Comparison of ENCODE assay signal across 9 cellular contexts in the genomic region with DNA sequence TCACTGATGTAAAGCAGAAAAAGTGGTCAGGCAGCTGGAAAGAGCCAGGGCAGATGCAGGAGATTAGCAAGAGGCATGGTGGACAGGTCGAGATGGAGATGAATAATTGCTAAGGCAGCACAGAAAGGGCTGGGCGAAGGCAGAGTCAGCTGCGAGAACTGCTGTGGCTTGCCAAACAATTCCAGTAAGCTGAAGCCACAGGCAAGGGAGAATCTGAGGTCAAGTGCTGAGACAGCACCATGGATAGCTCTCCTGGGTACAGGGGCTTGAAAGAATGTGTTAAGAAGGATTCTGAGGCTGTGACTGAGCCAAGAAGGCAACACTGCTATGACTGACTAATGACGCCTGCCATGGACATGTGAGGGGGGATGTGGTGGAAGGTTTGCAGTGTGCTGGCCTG.
DNase-seq lines count a peak whose midpoint lies in the region; ATAC-seq and TF ChIP-seq lines count a peak whose summit lies in the region.
"Had no signal": no experiment of that assay in that cellular context is flagged by ENCODE, and none has a peak within 500 bp of the region (broad histone marks: within the 10 kb centered on the region; RNA-seq: fewer than 3 reads in every experiment).

No MANE protein-coding gene starts in this region.

- H3K79me2 ChIP-seq in PC-3 (ENCODE audit: low read length) (no peaks in the 10 kb centered on the region), Karpas-422 (ENCODE audit: low read length) (no peaks in the 10 kb centered on the region)

- H3K4ac ChIP-seq in mesenchymal stem cell (ENCODE audit: low read depth in 1 of 2, low read length in 2 of 2) = no peak overlapping the region

- H3K4me1 Mint-ChIP-seq in natural killer cell treated with Interleukin-12 subunit alpha and Interleukin-12 subunit beta and Interleukin-15 and Interleukin-18, amount 100 ng/mL, for 72 hours (ENCODE audit: low read depth in 2 of 2) = no peaks in the 10 kb centered on the region

- H3K23ac ChIP-seq in mesenchymal stem cell (ENCODE audit: low read length in 2 of 2) = no peak overlapping the region

- H3K18ac ChIP-seq in mesenchymal stem cell (ENCODE audit: low read depth in 1 of 2, low read length in 2 of 2) = no peak overlapping the region

- no peak overlapping the region for H3K4me2 ChIP-seq in PC-3 (ENCODE audit: low read length)
- H3K4me2 ChIP-seq in mesenchymal stem cell (ENCODE audit: low read length, poor library complexity, severe bottlenecking) = no peak overlapping the region
- H3K4me2 ChIP-seq in Karpas-422 (ENCODE audit: low read depth, low read length, poor library complexity, severe bottlenecking) = no peak overlapping the region

- no peak overlapping the region for H2BK12ac ChIP-seq in mesenchymal stem cell (ENCODE audit: low read length in 2 of 2)

- H4K20me1 ChIP-seq in PC-3 (ENCODE audit: low read length) = no peaks in the 10 kb centered on the region
- no peaks in the 10 kb centered on the region for H4K20me1 ChIP-seq in Karpas-422 (ENCODE audit: insufficient read depth, low read depth, low read length)

- peaks cover 26% of the 10 kb centered on the region for H3K4me1 ChIP-seq in PC-3 (ENCODE audit: insufficient read depth, low read length)
- peaks cover 3% of the 10 kb centered on the region for H3K4me1 ChIP-seq in mesenchymal stem cell (ENCODE audit: control insufficient read depth, insufficient read depth, low read depth, low read length)
- no peaks in the 10 kb centered on the region for H3K4me1 ChIP-seq in Karpas-422 (ENCODE audit: low read length)

- no peak for TF ChIP-seq CTCF in PC-3 (conservative IDR thresholded peaks at IDR 0.05; ENCODE audit: low read depth, low read length)
- TF ChIP-seq CTCF in epithelial cell of proximal tubule (conservative IDR thresholded peaks at IDR 0.05; ENCODE audit: low read depth, low read length) = no peak

- H2AK5ac ChIP-seq in mesenchymal stem cell (ENCODE audit: low read length, severe bottlenecking) = no peak overlapping the region

- no peaks in the 10 kb centered on the region for H3K27me3 ChIP-seq in PC-3 (ENCODE audit: low read length)
- peaks cover 3% of the 10 kb centered on the region in 2 experiments for H3K27me3 ChIP-seq in mesenchymal stem cell (ENCODE audit: control insufficient read depth in 1 of 2, insufficient read depth in 1 of 2, low read length in 2 of 2)
- H3K27me3 ChIP-seq in Karpas-422 (ENCODE audit: low read length) = no peaks in the 10 kb centered on the region

- H3K36me3 Mint-ChIP-seq in natural killer cell treated with Interleukin-12 subunit alpha and Interleukin-12 subunit beta and Interleukin-15 and Interleukin-18, amount 100 ng/mL, for 72 hours = no peaks in the 10 kb centered on the region

- H3K9me3 Mint-ChIP-seq in natural killer cell treated with Interleukin-12 subunit alpha and Interleukin-12 subunit beta and Interleukin-15 and Interleukin-18, amount 100 ng/mL, for 72 hours = no peaks in the 10 kb centered on the region

- H3K79me1 ChIP-seq in mesenchymal stem cell (replicated peaks; ENCODE audit: low read length, poor library complexity, severe bottlenecking) = no peaks in the 10 kb centered on the region

- no peak overlapping the region for H3K4me3 ChIP-seq in PC-3 (ENCODE audit: low read length)
- no peak overlapping the region for H3K4me3 ChIP-seq in epithelial cell of proximal tubule (ENCODE audit: low read depth, low read length)
- H3K4me3 ChIP-seq in mesenchymal stem cell (ENCODE audit: insufficient read depth in 1 of 2, low read depth in 1 of 2, low read length in 2 of 2) = no peak overlapping the region
- H3K4me3 ChIP-seq in Karpas-422 (ENCODE audit: low read length) = no peak overlapping the region

- no peak overlapping the region for H2BK5ac ChIP-seq in mesenchymal stem cell (ENCODE audit: low read depth, low read length, poor library complexity, severe bottlenecking)

- H3K36me3 ChIP-seq in PC-3 (ENCODE audit: low read depth, low read length) = no peaks in the 10 kb centered on the region
- no peaks in the 10 kb centered on the region for H3K36me3 ChIP-seq in mesenchymal stem cell (ENCODE audit: control insufficient read depth in 1 of 2, insufficient read depth in 2 of 2, low read depth in 1 of 2, low read length in 2 of 2)
- no peaks in the 10 kb centered on the region for H3K36me3 ChIP-seq in Karpas-422 (ENCODE audit: insufficient read depth, low read length)

- H3K27me3 Mint-ChIP-seq in natural killer cell treated with Interleukin-12 subunit alpha and Interleukin-12 subunit beta and Interleukin-15 and Interleukin-18, amount 100 ng/mL, for 72 hours = peaks cover 0 to 6% of the 10 kb centered on the region in 2 donors

- no peak overlapping the region for H3K9ac ChIP-seq in PC-3 (ENCODE audit: low read length)
- H3K9ac ChIP-seq in mesenchymal stem cell (ENCODE audit: low read length) = no peak overlapping the region
- no peak overlapping the region for H3K9ac ChIP-seq in Karpas-422 (ENCODE audit: low read length)

- no peak overlapping the region for H4K8ac ChIP-seq in mesenchymal stem cell (ENCODE audit: low read length)

- H3K9me2 ChIP-seq in PC-3 (replicated peaks; ENCODE audit: low read length) = no peaks in the 10 kb centered on the region
- no peaks in the 10 kb centered on the region for H3K9me2 ChIP-seq in Karpas-422 (replicated peaks; ENCODE audit: insufficient read depth, low read length)

- no peak overlapping the region for H2BK120ac ChIP-seq in mesenchymal stem cell (ENCODE audit: low read depth, low read length)

- no peak overlapping the region for H3K27ac ChIP-seq in PC-3 (ENCODE audit: low read length)
- H3K27ac ChIP-seq in mesenchymal stem cell (ENCODE audit: low read length, poor library complexity, severe bottlenecking) = no peak overlapping the region
- no peak overlapping the region for H3K27ac ChIP-seq in Karpas-422 (ENCODE audit: low read length)

- intact Hi-C loops in PC-3 (cut with micrococcal nuclease) = no loop called here

- no peak for ATAC-seq in PC-3
- ATAC-seq in natural killer cell treated with Interleukin-12 subunit alpha and Interleukin-12 subunit beta and Interleukin-15 and Interleukin-18, amount 100 ng/mL, for 72 hours = no peak
- no peak for ATAC-seq in GM21390 (IDR thresholded peaks at IDR 0.05; ENCODE audit: unreplicated experiment)

- H4K91ac ChIP-seq in mesenchymal stem cell (ENCODE audit: low read length) = no peak overlapping the region

- POLR2A ChIA-PET in PC-3 (lab: Charles Lee; ENCODE audit: unreplicated experiment) = no interaction called here

- H3K27ac Mint-ChIP-seq in natural killer cell treated with Interleukin-12 subunit alpha and Interleukin-12 subunit beta and Interleukin-15 and Interleukin-18, amount 100 ng/mL, for 72 hours = no peak overlapping the region

- no peak overlapping the region for H3K4me3 Mint-ChIP-seq in natural killer cell treated with Interleukin-12 subunit alpha and Interleukin-12 subunit beta and Interleukin-15 and Interleukin-18, amount 100 ng/mL, for 72 hours

- CTCF ChIA-PET in PC-3 (lab: Charles Lee) = no interaction called here

- no peak overlapping the region for H3K14ac ChIP-seq in mesenchymal stem cell (ENCODE audit: low read length in 2 of 2)

- in situ Hi-C loops in Caki2 (cut with HindIII; ENCODE audit: low pct_unique_long_range_greater_than_20kb, low sequenced_read_pairs) = no loop called here

- DNase-seq in Caki2 (ENCODE audit: low read depth) (peak; percentile 32), PC-3 (peak; percentile 33), epithelial cell of proximal tubule (ENCODE audit: low read depth) (peak; percentile 49), mesenchymal stem cell (peak; percentile 88), Karpas-422 (no peak), activated gamma-delta T cell (lab: John Stamatoyannopoulos, UW) (no peak)
- DNase-seq in natural killer cell treated with Interleukin-12 subunit alpha and Interleukin-12 subunit beta and Interleukin-15 and Interleukin-18, amount 100 ng/mL, for 72 hours (ENCODE audit: low spot score) = no peak
- DNase-seq: COR-L47 had no signal

- H3K9me3 ChIP-seq in PC-3 (ENCODE audit: low read length) (no peaks in the 10 kb centered on the region), mesenchymal stem cell (ENCODE audit: control insufficient read depth, low read length) (no peaks in the 10 kb centered on the region), Karpas-422 (ENCODE audit: low read length) (no peaks in the 10 kb centered on the region)

- no peaks in the 10 kb centered on the region for H3F3A ChIP-seq in PC-3 (ENCODE audit: low read length, unreplicated experiment)

- BruUV-seq in PC-3 (replicated peaks; lab: Mats Ljungman, UMichigan) = no TSS peak

- WGBS in mesenchymal stem cell = 56% methylated on average over 4 of the region's 4 CpGs

- no peak overlapping the region for H2BK15ac ChIP-seq in mesenchymal stem cell (ENCODE audit: low read depth, poor library complexity, severe bottlenecking)

- no peak overlapping the region for H2AFZ ChIP-seq in PC-3 (ENCODE audit: low read length)
- H2AFZ ChIP-seq in mesenchymal stem cell (ENCODE audit: low read depth, low read length) = no peak overlapping the region
- no peak overlapping the region for H2AFZ ChIP-seq in Karpas-422 (ENCODE audit: low read length)

Comparison
In these comparisons a context has a peak if more than half of its experiments do, and no peak if none do; other contexts are left out.
1. DNase-seq: peak in Caki2 (single experiment), PC-3 (single experiment), epithelial cell of proximal tubule (single experiment) and mesenchymal stem cell (single experiment); none in Karpas-422 (single experiment), activated gamma-delta T cell (single experiment) and natural killer cell treated with Interleukin-12 subunit alpha and Interleukin-12 subunit beta and Interleukin-15 and Interleukin-18, amount 100 ng/mL, for 72 hours (single experiment).